In genomic region chr4:6019316-6020263, GRCh38 we compare ENCODE assay signal across 9 cellular contexts. TPM values are rescaled to one million over a fixed set of nuclear protein-coding genes. Genes with fewer than 3 reads are reported as not detected.
DNase-seq lines count a peak whose midpoint lies in the region; ATAC-seq, FAIRE-seq and TF ChIP-seq lines count a peak whose summit lies in the region.
"Had no signal": no experiment of that assay in that cellular context is flagged by ENCODE, and none has a peak within 500 bp of the region (broad histone marks: within the 10 kb centered on the region; RNA-seq: fewer than 3 reads in every experiment).

No MANE protein-coding gene starts in this region.

- TF ChIP-seq CTCF in AG04450 (IDR thresholded peaks at IDR 0.05; ENCODE audit: low read depth, low read length) (peak; percentile 75), D721Med (IDR thresholded peaks at IDR 0.05; ENCODE audit: insufficient read depth, missing control alignments) (peak; percentile 69), WI38 (IDR thresholded peaks at IDR 0.05; ENCODE audit: low read depth, low read length) (peak; percentile 79), sigmoid colon (IDR thresholded peaks at IDR 0.05) (peak in 3 of 4 experiments; percentile 24 to 73 (median 57))

- CTCF ChIA-PET in AG04450 (lab: Charles Lee) = interaction anchor here (0.6 to 4.0 kb wide), 4 partner anchors 9 to 120 kb away, joined by 3 to 22 read pairs (median 6); no protein-coding TSS in a partner anchor

- no peaks in the 10 kb centered on the region for H3K27me3 ChIP-seq in AG04450 (ENCODE audit: control insufficient read depth, insufficient read depth, low read length)
- H3K27me3 ChIP-seq in sigmoid colon = peaks cover 0 to 23% (median 0%) of the 10 kb centered on the region in 3 donors

- ATAC-seq in HG02852 (IDR thresholded peaks at IDR 0.05; ENCODE audit: unreplicated experiment) = no peak
- ATAC-seq: T-cell had no signal

- no peak for FAIRE-seq in D721Med (lab: Jason Lieb, UNC)

- H3K27ac ChIP-seq in AG04450 (ENCODE audit: low read depth, low read length) (no peak overlapping the region), sigmoid colon (no peak overlapping the region)

- WGBS in sigmoid colon, 2 donors = 39 to 41% methylated on average over 22 of the region's 22 CpGs

- no peak overlapping the region for H3K4me3 ChIP-seq in AG04450 (ENCODE audit: low read depth, low read length)
- no peak overlapping the region for H3K4me3 ChIP-seq in WI38 (ENCODE audit: low read depth, low read length)
- H3K4me3 ChIP-seq in sigmoid colon = no peak overlapping the region

- no peak for TF ChIP-seq EP300 in sigmoid colon (IDR thresholded peaks at IDR 0.05)

- peak; percentile 2 for DNase-seq in AG04450 (ENCODE audit: low read depth, low spot score)
- DNase-seq in D721Med (ENCODE audit: insufficient read length, low spot score) = peak; percentile 66
- peak; percentile 43 to 57 for DNase-seq in Kasumi-1 (lab: John Stamatoyannopoulos, UW)
- peak; percentile 35 for DNase-seq in germinal center (ENCODE audit: low spot score)
- DNase-seq in sigmoid colon = no peak
- no peak for DNase-seq in NOMO-1 (lab: John Stamatoyannopoulos, UW; ENCODE audit: unreplicated experiment in 2 of 2)

- no peak for TF ChIP-seq POLR2A in sigmoid colon (IDR thresholded peaks at IDR 0.05)

- H3K9me3 ChIP-seq in AG04450 (ENCODE audit: control insufficient read depth, insufficient read depth, low read length) (no peaks in the 10 kb centered on the region; the same call in 1 of the 2 replicates), sigmoid colon (no peaks in the 10 kb centered on the region)

- H3K36me3 ChIP-seq in sigmoid colon = no peaks in the 10 kb centered on the region

- no peaks in the 10 kb centered on the region for H3K4me1 ChIP-seq in sigmoid colon

- POLR2A ChIA-PET in AG04450 (lab: Yijun Ruan, JAX) = no interaction called here

- intact Hi-C loops in sigmoid colon (cut with DNase I) = no loop called here

RNA-seq across cellular contexts. Expression of gene C4orf50, which starts 1.4 kb away (rescaled TPM):
- not detected in 2 replicates for polyA plus RNA-seq in AG04450 (2011; rRNA removed)
- not detected in 2 replicates for polyA minus RNA-seq in AG04450 (2011; rRNA and poly(A)+ RNA removed)
- under 1 TPM; 0.16 to 0.83 (median 0.70) TPM for total RNA-seq in sigmoid colon
- under 1 TPM in 2 of 3 donors, not detected in 1; under 0.01 to 0.17 TPM for polyA plus RNA-seq in sigmoid colon

Comparison
In these comparisons a context has a peak if more than half of its experiments do, and no peak if none do; other contexts are left out.
1. DNase-seq: peak in AG04450 (single experiment), D721Med (single experiment), Kasumi-1 (2 of 2) and germinal center (single experiment); none in sigmoid colon (single experiment) and NOMO-1 (0 of 2).
2. Peak in every context shown above with its lines, with median percentiles within 50 percentile points of each other: CTCF ChIP-seq.